In the genomic region with DNA sequence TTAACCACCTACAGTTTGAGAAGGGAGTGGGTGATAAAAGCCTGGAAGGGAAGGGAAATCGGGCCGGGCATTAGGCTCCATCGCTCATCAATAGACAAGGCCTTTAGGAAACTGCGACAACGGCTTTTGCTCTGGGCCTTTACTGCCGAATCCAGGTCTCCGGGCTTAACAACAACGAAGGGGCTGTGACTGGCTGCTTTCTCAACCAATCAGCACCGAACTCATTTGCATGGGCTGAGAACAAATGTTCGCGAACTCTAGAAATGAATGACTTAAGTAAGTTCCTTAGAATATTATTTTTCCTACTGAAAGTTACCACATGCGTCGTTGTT, we compare ENCODE assay signal across 8 cellular contexts. TPM values are rescaled to one million over a fixed set of nuclear protein-coding genes. Genes with fewer than 3 reads are reported as not detected.
DNase-seq lines count a peak whose midpoint lies in the region; ATAC-seq, FAIRE-seq and TF ChIP-seq lines count a peak whose summit lies in the region.

No MANE protein-coding gene starts in this region.

- peak; percentile 25 for ATAC-seq in HG02870 (IDR thresholded peaks at IDR 0.05; ENCODE audit: unreplicated experiment)
- ATAC-seq in GM12878 = peak; percentile 46
- ATAC-seq in right cardiac atrium = peak; percentile 62 to 64
- no peak for ATAC-seq in GM18519 (IDR thresholded peaks at IDR 0.05; ENCODE audit: low FRiP score, unreplicated experiment)

- peaks cover 44% of the 10 kb centered on the region for H3K4me1 Mint-ChIP-seq in T-helper 1 cell treated with Interleukin-12 subunit alpha and Interleukin-12 subunit beta and Interleukin-4 antibody, amounts not matched to agents 30 μg/mL and 1 μg/mL, for 36 hours (ENCODE audit: low read depth)

- 2% methylated on average over 13 of the region's 13 CpGs for WGBS in GM12878 (ENCODE audit: insufficient coverage, insufficient replicate concordance, low lambda C conversion rate, missing lambda C conversion rate)
- under 1% methylated on average over 13 of the region's 13 CpGs for WGBS in right cardiac atrium
- under 1% methylated on average over 13 of the region's 13 CpGs for WGBS in prostate gland

- H3K4me1 ChIP-seq in GM12878 (ENCODE audit: control insufficient read depth, insufficient read depth, low read length) (peaks cover 25% of the 10 kb centered on the region), right cardiac atrium (ENCODE audit: control insufficient read depth, insufficient read depth, low read length) (peaks cover 1% of the 10 kb centered on the region), prostate gland (replicated peaks) (peaks cover 23% of the 10 kb centered on the region)

- H3K9me3 ChIP-seq in GM12878 (replicated peaks; ENCODE audit: control insufficient read depth, insufficient read depth, low read length) (no peaks in the 10 kb centered on the region), right cardiac atrium (ENCODE audit: control insufficient read depth, low read length) (no peaks in the 10 kb centered on the region), prostate gland (no peaks in the 10 kb centered on the region)

- intact Hi-C loops in GM12878 (cut with micrococcal nuclease; ENCODE audit: unreplicated experiment) (no loop called here), right cardiac atrium (cut with DNase I) (loop anchor here in 1 of 4 donors (10.0 kb wide), 1 partner anchor 171 kb away; no protein-coding TSS in a partner anchor), prostate gland (cut with DNase I) (no loop called here)

- FAIRE-seq in GM12892 (lab: Jason Lieb, UNC) = peak; percentile 72
- peak; percentile 88 for FAIRE-seq in GM12878 (lab: Jason Lieb, UNC)

- peaks cover 26% of the 10 kb centered on the region for H3K79me2 ChIP-seq in GM12878 (ENCODE audit: control insufficient read depth, insufficient read depth, low read length)

- H3K27me3 ChIP-seq in GM12878 (replicated peaks in 1 of 2; ENCODE audit: control insufficient read depth in 2 of 2, insufficient read depth in 2 of 2, low read length in 1 of 2) (no peaks in the 10 kb centered on the region), right cardiac atrium (ENCODE audit: control insufficient read depth, insufficient read depth) (no peaks in the 10 kb centered on the region), prostate gland (replicated peaks; ENCODE audit: insufficient read depth) (no peaks in the 10 kb centered on the region)

- peaks cover 7% of the 10 kb centered on the region for H3K36me3 Mint-ChIP-seq in T-helper 1 cell treated with Interleukin-12 subunit alpha and Interleukin-12 subunit beta and Interleukin-4 antibody, amounts not matched to agents 30 μg/mL and 1 μg/mL, for 36 hours (ENCODE audit: low read depth)

- H3K27me3 Mint-ChIP-seq in T-helper 1 cell treated with Interleukin-12 subunit alpha and Interleukin-12 subunit beta and Interleukin-4 antibody, amounts not matched to agents 30 μg/mL and 1 μg/mL, for 36 hours (ENCODE audit: low read depth) = no peaks in the 10 kb centered on the region

- no peak for TF ChIP-seq EP300 in GM12878 (IDR thresholded peaks at IDR 0.05; ENCODE audit: borderline replicate concordance in 1 of 2, control insufficient read depth in 1 of 2, low read depth in 2 of 2, low read length in 2 of 2)

- in situ Hi-C loops in GM12878 (cut with MboI) = no loop called here

- TF ChIP-seq CTCF in GM12878 (IDR thresholded peaks at IDR 0.05 in 2 of 3, conservative IDR thresholded peaks at IDR 0.05 in 1 of 3; ENCODE audit: control insufficient read depth in 2 of 3, extremely low read depth in 1 of 3, insufficient read depth in 1 of 3, low read depth in 3 of 3, low read length in 3 of 3) = no peak
- no peak for TF ChIP-seq CTCF in prostate gland (IDR thresholded peaks at IDR 0.05)

- H3K27ac ChIP-seq in GM12878 (ENCODE audit: control insufficient read depth, insufficient read depth) (peak overlapping the region; percentile 91), right cardiac atrium (ENCODE audit: low read length) (peak overlapping the region; percentile 97), prostate gland (peak overlapping the region; percentile 94 to 97)

- H3K4me2 ChIP-seq in GM12878 (ENCODE audit: control insufficient read depth, insufficient read depth) = peak overlapping the region; percentile 70

- TF ChIP-seq RAD21 in GM12878 (IDR thresholded peaks at IDR 0.05; ENCODE audit: insufficient read depth, low read depth, low read length) = no peak

- no TSS peak for BruUV-seq in GM12878 (replicated peaks; lab: Mats Ljungman, UMichigan)

- peak overlapping the region; percentile 2 for H2AFZ ChIP-seq in GM12878 (ENCODE audit: control insufficient read depth, low read depth, low read length)

- TF ChIP-seq POLR2A in GM12892 (IDR thresholded peaks at IDR 0.05; ENCODE audit: low read depth, low read length) (no peak), GM12878 (IDR thresholded peaks at IDR 0.05; ENCODE audit: low read depth, low read length) (no peak), prostate gland (IDR thresholded peaks at IDR 0.05) (peak; percentile 40)

- H3K9me3 Mint-ChIP-seq in T-helper 1 cell treated with Interleukin-12 subunit alpha and Interleukin-12 subunit beta and Interleukin-4 antibody, amounts not matched to agents 30 μg/mL and 1 μg/mL, for 36 hours = no peaks in the 10 kb centered on the region

- H3K4me3 Mint-ChIP-seq in T-helper 1 cell treated with Interleukin-12 subunit alpha and Interleukin-12 subunit beta and Interleukin-4 antibody, amounts not matched to agents 30 μg/mL and 1 μg/mL, for 36 hours = peak overlapping the region; percentile 85

- 0 out of 2 replicates have a peak overlapping the region, but pooled peaks have one; percentile 78 for H3K4me3 ChIP-seq in GM12878
- H3K4me3 ChIP-seq in right cardiac atrium (ENCODE audit: low read length) = peak overlapping the region; percentile 35
- H3K4me3 ChIP-seq in prostate gland = peak overlapping the region; percentile 58 to 67

- H3K9ac ChIP-seq in GM12878 (ENCODE audit: control insufficient read depth, insufficient read depth, low read length) = peak overlapping the region; percentile 90

- H3K27ac Mint-ChIP-seq in T-helper 1 cell treated with Interleukin-12 subunit alpha and Interleukin-12 subunit beta and Interleukin-4 antibody, amounts not matched to agents 30 μg/mL and 1 μg/mL, for 36 hours = peak overlapping the region; percentile 96

- peak; percentile 91 for DNase-seq in GM12892 (ENCODE audit: insufficient read length)
- peak; percentile 95 for DNase-seq in NCI-H1694 (lab: John Stamatoyannopoulos, UW)
- no peak for DNase-seq in GM12878 (ENCODE audit: low read depth, low spot score)
- DNase-seq in right cardiac atrium = peak; percentile 79 to 90 (median 88)
- DNase-seq in prostate gland (ENCODE audit: low spot score) = peak; percentile 89

- SMC1A ChIA-PET in GM12878 (lab: Charles Lee; ENCODE audit: uncharacterized antibody, unreplicated experiment) = interaction anchor here (0.7 to 11.6 kb wide), 13 partner anchors 9 to 890 kb away, joined by 3 to 395 read pairs (median 5); a partner anchor contains a TSS

- RAD21 ChIA-PET in GM12878 (lab: Charles Lee; ENCODE audit: unreplicated experiment) = interaction anchor here (0.6 to 7.0 kb wide), 15 partner anchors 9 to 167 kb away, joined by 3 to 426 read pairs (median 8); a partner anchor contains a TSS

- H3K36me3 ChIP-seq in GM12878 (ENCODE audit: control insufficient read depth in 2 of 2, insufficient read depth in 2 of 2, low read length in 1 of 2) (peaks cover 2 to 8% of the 10 kb centered on the region in 2 experiments; a peak in 2 of 4 replicates), prostate gland (no peaks in the 10 kb centered on the region)

- H4K20me1 ChIP-seq in GM12878 (ENCODE audit: control insufficient read depth, insufficient read depth) = no peaks in the 10 kb centered on the region

- POLR2A ChIA-PET in GM12878 (lab: Charles Lee) = interaction anchor here (0.6 to 17.8 kb wide), 17 partner anchors 8 to 190 kb away, joined by 3 to 524 read pairs (median 5); a partner anchor contains a TSS

- CTCF ChIA-PET in GM12878 (lab: Yijun Ruan, JAX) = interaction anchor here (0.7 to 11.6 kb wide), 19 partner anchors 9 to 169 kb away, joined by 3 to 645 read pairs (median 7); a partner anchor contains a TSS

RNA-seq across cellular contexts. Expression of a gene that starts 0.3 kb away (rescaled TPM):
- polyA plus RNA-seq in GM12892 (2012; ENCODE audit: missing spikeins) = not detected
- not detected in 2 replicates for total RNA-seq in GM12878 (2013; cell fraction: nucleolus; rRNA removed)
- not detected in 2 replicates for total RNA-seq in GM12878 (2014; rRNA removed)
- not detected in 2 replicates for total RNA-seq in GM12878 (2014; rRNA removed; fragmentation: Illumina TruSeq; extraction: Trizol)
- total RNA-seq in GM12878 (2021) = not detected in 2 replicates
- not detected for polyA plus RNA-seq in GM12878 (2011; ENCODE audit: low read depth)
- polyA plus RNA-seq in GM12878 (2011; rRNA removed) = not detected in 2 replicates
- polyA plus RNA-seq in GM12878 (2011; cell fraction: cytosol; rRNA removed) = not detected in 2 replicates
- not detected in 2 replicates for polyA plus RNA-seq in GM12878 (2011; cell fraction: nucleus; rRNA removed)
- not detected in 2 replicates for polyA plus RNA-seq in GM12878 (2012)
- polyA plus RNA-seq in GM12878 (2014; fragmentation: Illumina TruSeq; extraction: Trizol) = not detected in 2 replicates
- polyA plus RNA-seq in GM12878 (2014; fragmentation: Nextera tagmentation; extraction: Ambion mirVana) = not detected
- polyA plus RNA-seq in GM12878 (2014; rRNA removed) = not detected in 2 replicates
- polyA plus RNA-seq in GM12878 (2016; fragmentation: Nextera tagmentation; extraction: Ambion mirVana) = not detected
- not detected in 2 replicates for polyA minus RNA-seq in GM12878 (2011; rRNA and poly(A)+ RNA removed)
- polyA minus RNA-seq in GM12878 (2011; cell fraction: cytosol; rRNA and poly(A)+ RNA removed) = not detected in 2 replicates
- not detected in 2 replicates for polyA minus RNA-seq in GM12878 (2011; cell fraction: nucleus; rRNA and poly(A)+ RNA removed)
- not detected for total RNA-seq in right cardiac atrium
- not detected for polyA plus RNA-seq in right cardiac atrium
- not detected for total RNA-seq in prostate gland

RNA-seq across cellular contexts. Expression of a gene that starts 0.5 kb away (rescaled TPM):
- polyA plus RNA-seq in GM12892 (2012; ENCODE audit: missing spikeins) = 175 TPM
- 34.9 and 36.3 TPM in 2 replicates for total RNA-seq in GM12878 (2013; cell fraction: nucleolus; rRNA removed)
- total RNA-seq in GM12878 (2014; rRNA removed) (223 and 231 TPM in 2 replicates), GM12878 (2014; rRNA removed; fragmentation: Illumina TruSeq; extraction: Trizol) (109 and 124 TPM in 2 replicates), GM12878 (2021) (192 and 194 TPM in 2 replicates), right cardiac atrium (100 to 1,000 TPM; 262 to 339 (median 272) TPM), prostate gland (100 to 1,000 TPM; 352 to 711 TPM)
- polyA plus RNA-seq in GM12878 (2011; ENCODE audit: low read depth) = 177 TPM
- polyA plus RNA-seq in GM12878 (2011; rRNA removed) (183 and 331 TPM in 2 replicates), GM12878 (2014; fragmentation: Illumina TruSeq; extraction: Trizol) (8.0 and 64.5 TPM in 2 replicates), GM12878 (2014; fragmentation: Nextera tagmentation; extraction: Ambion mirVana) (100 to 1,000 TPM; 138 to 170 TPM), GM12878 (2014; rRNA removed) (373 and 377 TPM in 2 replicates), GM12878 (2016; fragmentation: Nextera tagmentation; extraction: Ambion mirVana) (100 to 1,000 TPM; 274 to 291 TPM), right cardiac atrium (441 TPM)
- polyA plus RNA-seq in GM12878 (2011; cell fraction: cytosol; rRNA removed) = 632 and 839 TPM in 2 replicates
- 336 and 343 TPM in 2 replicates for polyA plus RNA-seq in GM12878 (2011; cell fraction: nucleus; rRNA removed)
- 433 and 438 TPM in 2 replicates for polyA plus RNA-seq in GM12878 (2012)
- polyA minus RNA-seq in GM12878 (2011; rRNA and poly(A)+ RNA removed) = 89.4 and 141 TPM in 2 replicates
- 46.1 and 52.9 TPM in 2 replicates for polyA minus RNA-seq in GM12878 (2011; cell fraction: cytosol; rRNA and poly(A)+ RNA removed)
- polyA minus RNA-seq in GM12878 (2011; cell fraction: nucleus; rRNA and poly(A)+ RNA removed) = 71.7 and 114 TPM in 2 replicates

RNA-seq across cellular contexts. Expression of a gene that starts 7.8 kb away (rescaled TPM):
- polyA plus RNA-seq in GM12892 (2012; ENCODE audit: missing spikeins) = 286 TPM
- 158 and 159 TPM in 2 replicates for total RNA-seq in GM12878 (2013; cell fraction: nucleolus; rRNA removed)
- 346 and 376 TPM in 2 replicates for total RNA-seq in GM12878 (2014; rRNA removed)
- 214 and 235 TPM in 2 replicates for total RNA-seq in GM12878 (2014; rRNA removed; fragmentation: Illumina TruSeq; extraction: Trizol)
- 443 and 457 TPM in 2 replicates for total RNA-seq in GM12878 (2021)
- polyA plus RNA-seq in GM12878 (2011; ENCODE audit: low read depth) = 315 TPM
- 208 and 364 TPM in 2 replicates for polyA plus RNA-seq in GM12878 (2011; rRNA removed)
- polyA plus RNA-seq in GM12878 (2011; cell fraction: cytosol; rRNA removed) = 393 and 481 TPM in 2 replicates
- polyA plus RNA-seq in GM12878 (2011; cell fraction: nucleus; rRNA removed) = 567 and 675 TPM in 2 replicates
- polyA plus RNA-seq in GM12878 (2012) = 374 and 383 TPM in 2 replicates
- polyA plus RNA-seq in GM12878 (2014; fragmentation: Illumina TruSeq; extraction: Trizol) = 265 and 453 TPM in 2 replicates
- polyA plus RNA-seq in GM12878 (2014; fragmentation: Nextera tagmentation; extraction: Ambion mirVana) = 100 to 1,000 TPM; 229 to 413 TPM
- 397 and 409 TPM in 2 replicates for polyA plus RNA-seq in GM12878 (2014; rRNA removed)
- 100 to 1,000 TPM; 325 to 364 TPM for polyA plus RNA-seq in GM12878 (2016; fragmentation: Nextera tagmentation; extraction: Ambion mirVana)
- 268 and 357 TPM in 2 replicates for polyA minus RNA-seq in GM12878 (2011; rRNA and poly(A)+ RNA removed)
- 137 and 144 TPM in 2 replicates for polyA minus RNA-seq in GM12878 (2011; cell fraction: cytosol; rRNA and poly(A)+ RNA removed)
- 127 and 185 TPM in 2 replicates for polyA minus RNA-seq in GM12878 (2011; cell fraction: nucleus; rRNA and poly(A)+ RNA removed)
- 10 to 100 TPM in 2 of 4 donors, 1 to 10 TPM in 2; 7.7 to 12.1 (median 9.3) TPM for total RNA-seq in right cardiac atrium
- polyA plus RNA-seq in right cardiac atrium = 5.9 TPM
- 10 to 100 TPM; 30.6 to 43.2 TPM for total RNA-seq in prostate gland

RNA-seq across cellular contexts. Expression of a gene that starts 15.6 kb away (rescaled TPM):
- 11.0 TPM for polyA plus RNA-seq in GM12892 (2012; ENCODE audit: missing spikeins)
- total RNA-seq in GM12878 (2013; cell fraction: nucleolus; rRNA removed) = 26.1 and 27.4 TPM in 2 replicates
- total RNA-seq in GM12878 (2014; rRNA removed) = 2.6 and 3.3 TPM in 2 replicates
- 2.0 and 2.6 TPM in 2 replicates for total RNA-seq in GM12878 (2014; rRNA removed; fragmentation: Illumina TruSeq; extraction: Trizol)
- total RNA-seq in GM12878 (2021) = 38.0 and 44.5 TPM in 2 replicates
- polyA plus RNA-seq in GM12878 (2011; ENCODE audit: low read depth) = 10.7 TPM
- polyA plus RNA-seq in GM12878 (2011; rRNA removed) = 1.4 and 3.9 TPM in 2 replicates
- polyA plus RNA-seq in GM12878 (2011; cell fraction: cytosol; rRNA removed) = 4.6 and 4.8 TPM in 2 replicates
- 53.3 and 76.2 TPM in 2 replicates for polyA plus RNA-seq in GM12878 (2011; cell fraction: nucleus; rRNA removed)
- 30.2 and 35.7 TPM in 2 replicates for polyA plus RNA-seq in GM12878 (2012)
- polyA plus RNA-seq in GM12878 (2014; fragmentation: Illumina TruSeq; extraction: Trizol) = 5.8 and 15.4 TPM in 2 replicates
- under 1 TPM; 0.08 to 0.15 TPM for polyA plus RNA-seq in GM12878 (2014; fragmentation: Nextera tagmentation; extraction: Ambion mirVana)
- polyA plus RNA-seq in GM12878 (2014; rRNA removed) = 19.7 and 28.8 TPM in 2 replicates
- polyA plus RNA-seq in GM12878 (2016; fragmentation: Nextera tagmentation; extraction: Ambion mirVana) = 1 to 10 TPM; 6.1 to 6.2 TPM
- polyA minus RNA-seq in GM12878 (2011; rRNA and poly(A)+ RNA removed) = 3.0 and 6.6 TPM in 2 replicates
- polyA minus RNA-seq in GM12878 (2011; cell fraction: cytosol; rRNA and poly(A)+ RNA removed) = 9.7 and 12.0 TPM in 2 replicates
- 8.9 and 19.5 TPM in 2 replicates for polyA minus RNA-seq in GM12878 (2011; cell fraction: nucleus; rRNA and poly(A)+ RNA removed)
- 10 to 100 TPM; 85.3 to 89.3 (median 88.6) TPM for total RNA-seq in right cardiac atrium
- polyA plus RNA-seq in right cardiac atrium = 70.1 TPM
- 100 to 1,000 TPM in 1 of 2 donors, 10 to 100 TPM in 1; 93.0 to 129 TPM for total RNA-seq in prostate gland

RNA-seq across cellular contexts. Expression of a gene that starts 27.1 kb away (rescaled TPM):
- polyA plus RNA-seq in GM12892 (2012; ENCODE audit: missing spikeins) = 315 TPM
- 71.8 and 79.5 TPM in 2 replicates for total RNA-seq in GM12878 (2013; cell fraction: nucleolus; rRNA removed)
- total RNA-seq in GM12878 (2014; rRNA removed) = 517 and 520 TPM in 2 replicates
- total RNA-seq in GM12878 (2014; rRNA removed; fragmentation: Illumina TruSeq; extraction: Trizol) = 421 and 455 TPM in 2 replicates
- total RNA-seq in GM12878 (2021) = 466 and 483 TPM in 2 replicates
- polyA plus RNA-seq in GM12878 (2011; ENCODE audit: low read depth) = 203 TPM
- 395 and 522 TPM in 2 replicates for polyA plus RNA-seq in GM12878 (2011; rRNA removed)
- polyA plus RNA-seq in GM12878 (2011; cell fraction: cytosol; rRNA removed) = 672 and 758 TPM in 2 replicates
- polyA plus RNA-seq in GM12878 (2011; cell fraction: nucleus; rRNA removed) = 449 and 501 TPM in 2 replicates
- polyA plus RNA-seq in GM12878 (2012) = 307 and 316 TPM in 2 replicates
- 410 and 549 TPM in 2 replicates for polyA plus RNA-seq in GM12878 (2014; fragmentation: Illumina TruSeq; extraction: Trizol)
- polyA plus RNA-seq in GM12878 (2014; fragmentation: Nextera tagmentation; extraction: Ambion mirVana) = 100 to 1,000 TPM; 112 to 270 TPM
- 586 and 591 TPM in 2 replicates for polyA plus RNA-seq in GM12878 (2014; rRNA removed)
- 100 to 1,000 TPM; 412 to 433 TPM for polyA plus RNA-seq in GM12878 (2016; fragmentation: Nextera tagmentation; extraction: Ambion mirVana)
- 204 and 309 TPM in 2 replicates for polyA minus RNA-seq in GM12878 (2011; rRNA and poly(A)+ RNA removed)
- 112 and 115 TPM in 2 replicates for polyA minus RNA-seq in GM12878 (2011; cell fraction: cytosol; rRNA and poly(A)+ RNA removed)
- 98.4 and 155 TPM in 2 replicates for polyA minus RNA-seq in GM12878 (2011; cell fraction: nucleus; rRNA and poly(A)+ RNA removed)
- 100 to 1,000 TPM; 137 to 159 (median 142) TPM for total RNA-seq in right cardiac atrium
- polyA plus RNA-seq in right cardiac atrium = 127 TPM
- 100 to 1,000 TPM; 177 to 230 TPM for total RNA-seq in prostate gland
